ENCODE assay signal across 35 cellular contexts in the genomic region with DNA sequence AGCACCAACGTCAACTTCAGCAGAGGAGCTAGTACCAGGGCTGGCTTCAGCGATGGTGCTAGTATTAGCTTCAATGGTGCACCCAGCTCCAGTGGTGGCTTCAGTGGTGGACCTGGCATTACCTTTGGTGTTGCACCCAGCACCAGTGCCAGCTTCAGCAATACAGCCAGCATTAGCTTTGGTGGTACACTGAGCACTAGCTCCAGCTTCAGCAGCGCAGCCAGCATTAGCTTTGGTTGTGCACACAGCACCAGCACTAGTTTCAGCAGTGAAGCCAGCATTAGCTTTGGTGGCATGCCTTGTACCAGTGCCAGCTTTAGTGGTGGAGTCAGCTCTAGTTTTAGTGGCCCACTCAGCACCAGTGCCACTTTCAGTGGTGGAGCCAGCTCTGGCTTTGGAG.
"Had no signal": no experiment of that assay in that cellular context is flagged by ENCODE, and none has a peak within 500 bp of the region (broad histone marks: within the 10 kb centered on the region; RNA-seq: fewer than 3 reads in every experiment).

No MANE protein-coding gene starts in this region.

- DNase-seq: activated CD4-positive, alpha-beta memory T cell treated with anti-CD3 and anti-CD28 coated beads, Interleukin-2, amount 10 ng/mL, durations not matched to agents 7 days and 5 days; activated CD4-positive, alpha-beta T cell treated with anti-CD3 and anti-CD28 coated beads for 1 hour; activated CD4-positive, alpha-beta T cell treated with anti-CD3 and anti-CD28 coated beads for 36 hours; activated CD4-positive, alpha-beta T cell treated with anti-CD3 and anti-CD28 coated beads for 48 hours; activated CD4-positive, alpha-beta T cell treated with anti-CD3 and anti-CD28 coated beads, Interleukin-2, amount 10 ng/mL, durations not matched to agents 7 days and 5 days; activated CD4-positive, alpha-beta T cell treated with anti-CD3 and anti-CD28 coated beads, Interleukin-2, amount 50 U/mL, for 48 hours; activated CD4-positive, CD25-positive, alpha-beta regulatory T cell; activated CD8-positive, alpha-beta memory T cell treated with anti-CD3 and anti-CD28 coated beads for 24 hours; activated CD8-positive, alpha-beta memory T cell treated with anti-CD3 and anti-CD28 coated beads, Interleukin-2, amount 10 ng/mL, durations not matched to agents 7 days and 5 days; activated CD8-positive, alpha-beta T cell treated with anti-CD3 and anti-CD28 coated beads, Interleukin-2, amount 10 ng/mL, durations not matched to agents 7 days and 5 days; activated effector memory CD4-positive, alpha-beta T cell treated with anti-CD3 and anti-CD28 coated beads, Interleukin-2, amount 50 U/mL, for 16 hours; activated gamma-delta T cell treated with Interleukin-2 at 50 U/mL for 16 hours; activated naive CD4-positive, alpha-beta T cell; activated naive CD4-positive, alpha-beta T cell treated with anti-CD3 and anti-CD28 coated beads for 36 hours; activated naive CD4-positive, alpha-beta T cell treated with anti-CD3 and anti-CD28 coated beads, Interleukin-2, amount 50 U/mL, for 16 hours; activated naive CD8-positive, alpha-beta T cell treated with anti-CD3 and anti-CD28 coated beads for 36 hours; activated T-cell treated with anti-CD3 and anti-CD28 coated beads for 4 hours; activated T-cell treated with anti-CD3 and anti-CD28 coated beads, Interleukin-2, amount 50 U/mL, for 1 hour; activated T-cell treated with anti-CD3 and anti-CD28 coated beads, Interleukin-2, amount 50 U/mL, for 4 hours; activated T-cell treated with anti-CD3 and anti-CD28 coated beads, Interleukin-2, amount 50 U/mL, for 72 hours; adrenal gland; amniotic stem cell; aorta; body of pancreas; brain microvascular endothelial cell; central memory CD4-positive, alpha-beta T cell; T-helper 1 cell; T-helper 2 cell; T-helper 9 cell; WERI-Rb-1 had no signal

- H3K27me3 ChIP-seq: body of pancreas, brain microvascular endothelial cell had no signal

- H3K9me3 ChIP-seq: adrenal gland, body of pancreas had no signal

- ATAC-seq: activated CD4-positive, alpha-beta T cell treated with anti-CD3 and anti-CD28 coated beads for 36 hours; activated CD4-positive, CD25-positive, alpha-beta regulatory T cell treated with anti-CD3 and anti-CD28 coated beads, Interleukin-2, amount 50 U/mL, for 24 hours; activated CD8-positive, alpha-beta memory T cell treated with anti-CD3 and anti-CD28 coated beads, Interleukin-2, amount 10 ng/mL, durations not matched to agents 7 days and 5 days; activated CD8-positive, alpha-beta T cell treated with anti-CD3 and anti-CD28 coated beads, Interleukin-2, amount 10 ng/mL, durations not matched to agents 7 days and 5 days; activated naive CD4-positive, alpha-beta T cell treated with anti-CD3 and anti-CD28 coated beads, Interleukin-2, amount 50 U/mL, for 72 hours; activated T-cell treated with anti-CD3 and anti-CD28 coated beads, Interleukin-2, amount 50 U/mL, for 4 hours; activated T-cell treated with anti-CD3 and anti-CD28 coated beads, Interleukin-2, amount 50 U/mL, for 72 hours; activated T-helper 17 cell treated with anti-CD3 and anti-CD28 coated beads, Interleukin-2, amount 50 U/mL, for 72 hours; body of pancreas; WTC11 had no signal

- H3K4me3 ChIP-seq: adrenal gland, body of pancreas, breast epithelium had no signal

- H3K4me1 ChIP-seq: adrenal gland, body of pancreas, breast epithelium had no signal

- H3K27ac ChIP-seq: adrenal gland, body of pancreas, brain microvascular endothelial cell, breast epithelium, WERI-Rb-1 had no signal

- H3K36me3 ChIP-seq: adrenal gland, breast epithelium, WERI-Rb-1 had no signal
